ENCODE assay signal across 12 cellular contexts in genomic region chr12:30823764-30824163, GRCh38.
DNase-seq lines count a peak whose midpoint lies in the region; ATAC-seq and TF ChIP-seq lines count a peak whose summit lies in the region.
"Had no signal": no experiment of that assay in that cellular context is flagged by ENCODE, and none has a peak within 500 bp of the region (broad histone marks: within the 10 kb centered on the region; RNA-seq: fewer than 3 reads in every experiment).

No MANE protein-coding gene starts in this region.

- H3K4me3 Mint-ChIP-seq in activated naive CD4-positive, alpha-beta T cell treated with anti-CD3 and anti-CD28 coated beads, Interleukin-2, amount 10 ng/mL, durations not matched to agents 7 days and 5 days: no peak overlapping the region
- H3K4me3 Mint-ChIP-seq in activated T-helper 2 cell treated with anti-CD3 and anti-CD28 coated beads, Interferon-gamma antibody, Interleukin-2, Interleukin-4, amounts not matched to agents 10 μg/mL and 5 μg/mL and 100 μg/mL, durations not matched to agents 14 hours and 24 hours and 36 hours (ENCODE audit: low read depth): peak overlapping the region; percentile 34
- peak overlapping the region; percentile 47 for H3K4me3 Mint-ChIP-seq in memory B cell
- H3K4me3 Mint-ChIP-seq in type B pancreatic cell: peak overlapping the region; percentile 93
- H3K4me3 Mint-ChIP-seq in chondrocyte (ENCODE audit: unreplicated experiment): no peak overlapping the region

- H3K27ac Mint-ChIP-seq in activated naive CD4-positive, alpha-beta T cell treated with anti-CD3 and anti-CD28 coated beads, Interleukin-2, amount 10 ng/mL, durations not matched to agents 7 days and 5 days: peak overlapping the region; percentile 58
- H3K27ac Mint-ChIP-seq in activated T-helper 2 cell treated with anti-CD3 and anti-CD28 coated beads, Interferon-gamma antibody, Interleukin-2, Interleukin-4, amounts not matched to agents 10 μg/mL and 5 μg/mL and 100 μg/mL, durations not matched to agents 14 hours and 24 hours and 36 hours: no peak overlapping the region
- H3K27ac Mint-ChIP-seq in memory B cell: peak overlapping the region; percentile 9
- H3K27ac Mint-ChIP-seq in type B pancreatic cell: peak overlapping the region; percentile 92
- H3K27ac Mint-ChIP-seq in chondrocyte (ENCODE audit: unreplicated experiment): no peak overlapping the region

- peaks cover 77% of the 10 kb centered on the region for H3K27me3 Mint-ChIP-seq in activated naive CD4-positive, alpha-beta T cell treated with anti-CD3 and anti-CD28 coated beads, Interleukin-2, amount 10 ng/mL, durations not matched to agents 7 days and 5 days
- peaks cover 52% of the 10 kb centered on the region for H3K27me3 Mint-ChIP-seq in activated T-helper 2 cell treated with anti-CD3 and anti-CD28 coated beads, Interferon-gamma antibody, Interleukin-2, Interleukin-4, amounts not matched to agents 10 μg/mL and 5 μg/mL and 100 μg/mL, durations not matched to agents 14 hours and 24 hours and 36 hours (ENCODE audit: low read depth)
- H3K27me3 Mint-ChIP-seq in memory B cell (peaks cover 17% of the 10 kb centered on the region), type B pancreatic cell (peaks cover 46% of the 10 kb centered on the region), chondrocyte (ENCODE audit: low read depth) (peaks cover 6% of the 10 kb centered on the region)

- no peak for TF ChIP-seq CTCF in type B pancreatic cell (conservative IDR thresholded peaks at IDR 0.05)
- no peak for TF ChIP-seq CTCF in chondrocyte (IDR thresholded peaks at IDR 0.05)

- CTCF ChIA-PET in activated naive CD4-positive, alpha-beta T cell treated with anti-CD3 and anti-CD28 coated beads, Interleukin-2, amount 10 ng/mL, durations not matched to agents 7 days and 5 days (lab: Charles Lee): no interaction called here

- intact Hi-C loops in activated T-helper 2 cell treated with anti-CD3 and anti-CD28 coated beads, Interferon-gamma antibody, Interleukin-2, Interleukin-4, amounts not matched to agents 10 μg/mL and 5 μg/mL and 100 μg/mL, durations not matched to agents 14 hours and 24 hours and 36 hours (cut with micrococcal nuclease): no loop called here

- ATAC-seq in memory B cell (ENCODE audit: low read depth) (no peak), HG02973 (IDR thresholded peaks at IDR 0.05; ENCODE audit: unreplicated experiment) (no peak)

- H3K4me1 Mint-ChIP-seq in activated naive CD4-positive, alpha-beta T cell treated with anti-CD3 and anti-CD28 coated beads, Interleukin-2, amount 10 ng/mL, durations not matched to agents 7 days and 5 days: peaks cover 21% of the 10 kb centered on the region
- peaks cover 8% of the 10 kb centered on the region for H3K4me1 Mint-ChIP-seq in activated T-helper 2 cell treated with anti-CD3 and anti-CD28 coated beads, Interferon-gamma antibody, Interleukin-2, Interleukin-4, amounts not matched to agents 10 μg/mL and 5 μg/mL and 100 μg/mL, durations not matched to agents 14 hours and 24 hours and 36 hours (ENCODE audit: low read depth)
- peaks cover 8% of the 10 kb centered on the region for H3K4me1 Mint-ChIP-seq in memory B cell
- H3K4me1 Mint-ChIP-seq in type B pancreatic cell (ENCODE audit: unreplicated experiment): peaks cover 12% of the 10 kb centered on the region
- peaks cover 7% of the 10 kb centered on the region for H3K4me1 Mint-ChIP-seq in chondrocyte (ENCODE audit: low read depth)

- no peaks in the 10 kb centered on the region for H3K9me3 Mint-ChIP-seq in activated naive CD4-positive, alpha-beta T cell treated with anti-CD3 and anti-CD28 coated beads, Interleukin-2, amount 10 ng/mL, durations not matched to agents 7 days and 5 days
- no peaks in the 10 kb centered on the region for H3K9me3 Mint-ChIP-seq in activated T-helper 2 cell treated with anti-CD3 and anti-CD28 coated beads, Interferon-gamma antibody, Interleukin-2, Interleukin-4, amounts not matched to agents 10 μg/mL and 5 μg/mL and 100 μg/mL, durations not matched to agents 14 hours and 24 hours and 36 hours
- H3K9me3 Mint-ChIP-seq in memory B cell (no peaks in the 10 kb centered on the region), type B pancreatic cell (no peaks in the 10 kb centered on the region), chondrocyte (ENCODE audit: low read depth) (no peaks in the 10 kb centered on the region)

- DNase-seq in activated naive CD4-positive, alpha-beta T cell treated with anti-CD3 and anti-CD28 coated beads, Interleukin-2, amount 10 ng/mL, durations not matched to agents 7 days and 5 days: no peak
- DNase-seq in activated naive CD4-positive, alpha-beta T cell treated with anti-CD3 and anti-CD28 coated beads, Interleukin-2, amount 50 U/mL, for 16 hours: no peak
- DNase-seq in activated T-helper 2 cell treated with anti-CD3 and anti-CD28 coated beads, Interferon-gamma antibody, Interleukin-2, Interleukin-4, amounts not matched to agents 10 μg/mL and 5 μg/mL and 100 μg/mL, durations not matched to agents 14 hours and 24 hours and 36 hours (ENCODE audit: low spot score): no peak
- DNase-seq in memory B cell (ENCODE audit: low spot score in 2 of 2) (no peak), type B pancreatic cell (ENCODE audit: extremely low spot score, unreplicated experiment) (peak; percentile 40), iPS-NIHi7 (ENCODE audit: extremely low spot score) (no peak), chondrocyte (ENCODE audit: low spot score) (no peak)
- DNase-seq: ACHN, mammary epithelial cell, NCI-H1930, NCI-H446 treated with DMSO at 0.1 percent for 48 hours had no signal

- no peaks in the 10 kb centered on the region for H3K36me3 Mint-ChIP-seq in activated naive CD4-positive, alpha-beta T cell treated with anti-CD3 and anti-CD28 coated beads, Interleukin-2, amount 10 ng/mL, durations not matched to agents 7 days and 5 days
- no peaks in the 10 kb centered on the region for H3K36me3 Mint-ChIP-seq in activated T-helper 2 cell treated with anti-CD3 and anti-CD28 coated beads, Interferon-gamma antibody, Interleukin-2, Interleukin-4, amounts not matched to agents 10 μg/mL and 5 μg/mL and 100 μg/mL, durations not matched to agents 14 hours and 24 hours and 36 hours (ENCODE audit: low read depth)
- H3K36me3 Mint-ChIP-seq in memory B cell (no peaks in the 10 kb centered on the region), type B pancreatic cell (no peaks in the 10 kb centered on the region), chondrocyte (ENCODE audit: low read depth) (peaks cover under 1% of the 10 kb centered on the region)

Comparison
In these comparisons a context has a peak if more than half of its experiments do, and no peak if none do; other contexts are left out.
1. H3K27ac Mint-ChIP-seq: peak in activated naive CD4-positive, alpha-beta T cell treated with anti-CD3 and anti-CD28 coated beads, Interleukin-2, amount 10 ng/mL, durations not matched to agents 7 days and 5 days (single experiment), memory B cell (single experiment) and type B pancreatic cell (single experiment); none in activated T-helper 2 cell treated with anti-CD3 and anti-CD28 coated beads, Interferon-gamma antibody, Interleukin-2, Interleukin-4, amounts not matched to agents 10 μg/mL and 5 μg/mL and 100 μg/mL, durations not matched to agents 14 hours and 24 hours and 36 hours (single experiment) and chondrocyte (single experiment).
2. H3K4me3 Mint-ChIP-seq: peak in activated T-helper 2 cell treated with anti-CD3 and anti-CD28 coated beads, Interferon-gamma antibody, Interleukin-2, Interleukin-4, amounts not matched to agents 10 μg/mL and 5 μg/mL and 100 μg/mL, durations not matched to agents 14 hours and 24 hours and 36 hours (single experiment), memory B cell (single experiment) and type B pancreatic cell (single experiment); none in activated naive CD4-positive, alpha-beta T cell treated with anti-CD3 and anti-CD28 coated beads, Interleukin-2, amount 10 ng/mL, durations not matched to agents 7 days and 5 days (single experiment) and chondrocyte (single experiment).